8 cellular contexts compared by ENCODE assay signal in the genomic region with DNA sequence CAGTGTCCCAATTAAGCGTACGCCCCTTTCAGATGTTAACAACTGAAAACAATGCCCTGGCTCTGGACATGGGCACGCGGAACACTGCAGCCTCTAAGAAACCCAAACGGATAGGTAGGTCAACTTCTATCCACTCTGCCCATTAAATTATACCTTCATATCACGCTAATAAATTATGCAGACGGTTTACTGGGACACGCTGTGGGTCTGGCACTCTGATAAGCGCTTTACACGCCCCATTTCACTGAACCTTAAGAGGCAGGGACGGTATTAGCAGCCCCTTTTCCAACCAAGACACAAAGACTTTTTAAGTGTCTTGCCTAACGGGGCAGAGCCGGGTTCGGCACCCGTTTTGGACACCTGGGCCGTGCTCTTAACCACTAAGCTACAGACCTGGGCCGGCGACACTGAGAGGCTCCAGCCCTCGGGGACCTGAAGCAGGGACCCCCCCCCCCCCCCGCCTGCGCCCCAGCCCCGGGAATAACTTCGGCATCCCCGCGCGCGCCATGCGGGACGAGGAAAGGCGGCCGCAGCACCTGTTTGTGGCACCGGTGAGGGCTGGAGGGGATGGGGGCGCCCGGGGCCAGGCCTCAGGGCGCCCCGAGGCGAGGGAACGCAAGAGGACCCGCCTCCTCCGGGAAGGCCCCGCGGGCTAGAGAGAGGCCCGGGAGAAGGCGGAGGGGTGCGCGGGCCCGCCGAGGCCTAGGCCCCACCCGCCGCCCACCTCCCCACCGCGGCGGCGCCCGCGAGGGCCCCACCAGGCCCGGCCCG. TPM values are rescaled to one million over a fixed set of nuclear protein-coding genes. Genes with fewer than 3 reads are reported as not detected.
DNase-seq lines count a peak whose midpoint lies in the region; ATAC-seq and TF ChIP-seq lines count a peak whose summit lies in the region.

No MANE protein-coding gene starts in this region.

- DNase-seq in COR-L47 (lab: John Stamatoyannopoulos, UW) (peak; percentile 10), MG63 (no peak), foreskin keratinocyte (no peak), psoas muscle (peak in 1 of 2 donors; percentile 66), ACHN (no peak), dedifferentiated amniotic fluid mesenchymal stem cell (ENCODE audit: extremely low spot score) (no peak)
- peak; percentile 12 to 67 for DNase-seq in activated T-cell treated with anti-CD3 and anti-CD28 coated beads, Interleukin-2, amount 50 U/mL, for 72 hours

- no peaks in the 10 kb centered on the region for H3K9me3 Mint-ChIP-seq in activated T-cell treated with anti-CD3 and anti-CD28 coated beads, Interleukin-2, amount 50 U/mL, for 72 hours

- H3K9me3 ChIP-seq in MG63 (peaks cover 3% of the 10 kb centered on the region), psoas muscle (no peaks in the 10 kb centered on the region)

- H3K4me1 ChIP-seq in foreskin keratinocyte (peaks cover 2% of the 10 kb centered on the region), psoas muscle (peaks cover 22% of the 10 kb centered on the region)

- no peak for TF ChIP-seq CTCF in foreskin keratinocyte (conservative IDR thresholded peaks at IDR 0.05)
- TF ChIP-seq CTCF in psoas muscle (IDR thresholded peaks at IDR 0.05): no peak

- H3K27ac ChIP-seq in foreskin keratinocyte: peak overlapping the region; percentile 78
- H3K27ac ChIP-seq in psoas muscle: peak overlapping the region; percentile 93

- peak overlapping the region; percentile 64 for H3K27ac Mint-ChIP-seq in activated T-cell treated with anti-CD3 and anti-CD28 coated beads, Interleukin-2, amount 50 U/mL, for 72 hours

- peak; percentile 44 for ATAC-seq in GM21526 (IDR thresholded peaks at IDR 0.05; ENCODE audit: low FRiP score, unreplicated experiment)
- ATAC-seq in activated T-cell treated with anti-CD3 and anti-CD28 coated beads, Interleukin-2, amount 50 U/mL, for 72 hours (replicated peaks in 1 of 2): peak; percentile 62 to 63
- peak; percentile 22 for ATAC-seq in foreskin keratinocyte
- peak; percentile 16 to 49 (median 44) for ATAC-seq in psoas muscle

- peak overlapping the region; percentile 68 for H3K4me3 ChIP-seq in MG63
- H3K4me3 ChIP-seq in psoas muscle: peak overlapping the region; percentile 71

- H3K27me3 Mint-ChIP-seq in activated T-cell treated with anti-CD3 and anti-CD28 coated beads, Interleukin-2, amount 50 U/mL, for 72 hours (ENCODE audit: low read depth): no peaks in the 10 kb centered on the region

- H3K4me3 Mint-ChIP-seq in activated T-cell treated with anti-CD3 and anti-CD28 coated beads, Interleukin-2, amount 50 U/mL, for 72 hours: peak overlapping the region; percentile 88 to 91

- intact Hi-C loops in psoas muscle (cut with DNase I): no loop called here

- 0 to 1% (median 1%) methylated on average over 25 to 58 of the region's 58 CpGs for WGBS in psoas muscle, 3 donors

- H3K36me3 ChIP-seq in MG63 (peaks cover 33% of the 10 kb centered on the region), psoas muscle (ENCODE audit: insufficient read depth in 1 of 2, low read depth in 1 of 2) (no peaks in the 10 kb centered on the region)

- H3K27me3 ChIP-seq in MG63: no peaks in the 10 kb centered on the region
- H3K27me3 ChIP-seq in foreskin keratinocyte: no peaks in the 10 kb centered on the region
- H3K27me3 ChIP-seq in psoas muscle (ENCODE audit: insufficient read depth in 3 of 3, low read length in 2 of 3): no peaks in the 10 kb centered on the region

- H3K36me3 Mint-ChIP-seq in activated T-cell treated with anti-CD3 and anti-CD28 coated beads, Interleukin-2, amount 50 U/mL, for 72 hours (ENCODE audit: insufficient read depth in 2 of 2): peaks cover 2 to 3% of the 10 kb centered on the region in 2 donors

- in situ Hi-C loops in ACHN (cut with HindIII; ENCODE audit: low pct_ligation_motif_present, low pct_unique_long_range_greater_than_20kb, low sequenced_read_pairs): no loop called here

- H3K4me1 Mint-ChIP-seq in activated T-cell treated with anti-CD3 and anti-CD28 coated beads, Interleukin-2, amount 50 U/mL, for 72 hours (ENCODE audit: low read depth): peaks cover 52% of the 10 kb centered on the region

RNA-seq across cellular contexts. Expression of a gene that starts 0.6 kb away (rescaled TPM):
- total RNA-seq in MG63 (2014; rRNA removed; shearing (Covaris generic); ENCODE audit: low replicate concordance): 80.1 and 94.3 TPM in 2 replicates
- total RNA-seq in activated T-cell treated with anti-CD3 and anti-CD28 coated beads, Interleukin-2, amount 50 U/mL, for 72 hours: 10 to 100 TPM; 80.5 to 83.3 TPM
- 72.4 and 73.3 TPM in 2 replicates for total RNA-seq in foreskin keratinocyte
- 36.5 and 40.5 TPM in 2 replicates for polyA plus RNA-seq in foreskin keratinocyte
- total RNA-seq in psoas muscle: 10 to 100 TPM; 57.5 to 85.2 (median 76.7) TPM
- polyA plus RNA-seq in psoas muscle: 10 to 100 TPM; 30.2 to 58.8 (median 53.7) TPM

RNA-seq across cellular contexts. Expression of a gene that starts 31.7 kb away (rescaled TPM):
- total RNA-seq in MG63 (2014; rRNA removed; shearing (Covaris generic); ENCODE audit: low replicate concordance): 67.0 and 84.4 TPM in 2 replicates
- 10 to 100 TPM; 49.6 to 49.8 TPM for total RNA-seq in activated T-cell treated with anti-CD3 and anti-CD28 coated beads, Interleukin-2, amount 50 U/mL, for 72 hours
- total RNA-seq in foreskin keratinocyte (47.2 and 51.5 TPM in 2 replicates), psoas muscle (10 to 100 TPM; 19.4 to 32.6 (median 24.4) TPM)
- polyA plus RNA-seq in foreskin keratinocyte (32.9 and 38.0 TPM in 2 replicates), psoas muscle (10 to 100 TPM; 30.5 to 62.9 (median 41.4) TPM)

Comparison
In these comparisons a context has a peak if more than half of its experiments do, and no peak if none do; other contexts are left out.
1. DNase-seq: peak in COR-L47 (single experiment) and activated T-cell treated with anti-CD3 and anti-CD28 coated beads, Interleukin-2, amount 50 U/mL, for 72 hours (2 of 2); none in MG63 (single experiment), foreskin keratinocyte (0 of 2), ACHN (single experiment) and dedifferentiated amniotic fluid mesenchymal stem cell (single experiment).
2. Peak in every context shown above with its lines, with median percentiles within 50 percentile points of each other: ATAC-seq.